2 cellular contexts compared by ENCODE assay signal in genomic region chr16:70380205-70380918, GRCh38.
A peak's percentile ranks its signal among the peaks of the same experiment; 100 is the strongest.
TF ChIP-seq lines count a peak whose summit lies in the region.

No MANE protein-coding gene starts in this region.

TF ChIP-seq in IMR-90, 13 proteins besides CTCF, POLR2A, EP300 and RAD21:
- no peak for TF ChIP-seq RFX5 (IDR thresholded peaks at IDR 0.05; ENCODE audit: low read depth, low read length)
- 0 out of 2 replicates have a peak, but pooled peaks have one; percentile 10 for TF ChIP-seq MAZ (IDR thresholded peaks at IDR 0.05; ENCODE audit: borderline replicate concordance, low read depth, low read length)
- peak; percentile 19; the same call in 1 of the 2 replicates for TF ChIP-seq CEBPB (IDR thresholded peaks at IDR 0.05; ENCODE audit: low read depth, low read length)

TF ChIP-seq in K562, 482 proteins besides CTCF, POLR2A, EP300 and RAD21:
- TF ChIP-seq POLR2G (IDR thresholded peaks at IDR 0.05; ENCODE audit: low read depth, low read length) (peak; percentile 77), PCBP1 (IDR thresholded peaks at IDR 0.05; ENCODE audit: low read depth, low read length, poor library complexity, severe bottlenecking) (peak; percentile 47), RBM22 (IDR thresholded peaks at IDR 0.05; ENCODE audit: low read depth, low read length, poor library complexity, severe bottlenecking) (peak; percentile 90), POLR2AphosphoS2 (IDR thresholded peaks at IDR 0.05; ENCODE audit: low read length) (peak; percentile 30; the same call in 1 of the 2 replicates), BRF1 (IDR thresholded peaks at IDR 0.05; ENCODE audit: borderline replicate concordance, extremely low read depth, insufficient read length) (no peak), ZC3H11A (IDR thresholded peaks at IDR 0.05; ENCODE audit: low read depth, low read length) (no peak), MYNN (IDR thresholded peaks at IDR 0.05) (peak; percentile 32; the same call in 1 of the 2 replicates), MYNN (CRISPR knock-in tag; IDR thresholded peaks at IDR 0.05) (no peak), FOXJ2 (tag; IDR thresholded peaks at IDR 0.05) (no peak), KDM4B (IDR thresholded peaks at IDR 0.05; ENCODE audit: borderline replicate concordance in 2 of 2, low read depth in 1 of 2) (no peak)
